23 cellular contexts compared by ENCODE assay signal in genomic region chr3:197615430-197615829, GRCh38. TPM values are rescaled to one million over a fixed set of nuclear protein-coding genes. Genes with fewer than 3 reads are reported as not detected.
DNase-seq lines count a peak whose midpoint lies in the region; ATAC-seq, FAIRE-seq and TF ChIP-seq lines count a peak whose summit lies in the region.
"Had no signal": no experiment of that assay in that cellular context is flagged by ENCODE, and none has a peak within 500 bp of the region (broad histone marks: within the 10 kb centered on the region; RNA-seq: fewer than 3 reads in every experiment).

No MANE protein-coding gene starts in this region.

- no peaks in the 10 kb centered on the region for H4K20me1 ChIP-seq in endothelial cell of umbilical vein (replicated peaks; ENCODE audit: control insufficient read depth, extremely low read depth, insufficient read depth, low read length)

- H3K27me3 Mint-ChIP-seq in CD4-positive, alpha-beta T cell: no peaks in the 10 kb centered on the region
- H3K27me3 Mint-ChIP-seq: CD4-positive, alpha-beta memory T cell; IgD-negative memory B cell had no signal

- 92% methylated on average over 3 of the region's 3 CpGs for WGBS in prostate gland

- CTCF ChIA-PET in CD4-positive, alpha-beta T cell (lab: Charles Lee): interaction anchor here (1.4 kb wide), 1 partner anchor 9 kb away, joined by 3 read pairs; no protein-coding TSS in a partner anchor
- CTCF ChIA-PET in HEK293 (lab: Yijun Ruan, JAX) (interaction anchor here (1.2 to 1.9 kb wide), 2 partner anchors 16 to 18 kb away, joined by 4 to 6 read pairs; no protein-coding TSS in a partner anchor), endothelial cell of umbilical vein (lab: Charles Lee) (interaction anchor here (1.3 to 2.3 kb wide), 2 partner anchors 16 kb away, joined by 8 to 18 read pairs; no protein-coding TSS in a partner anchor)

- TF ChIP-seq POLR2A in endothelial cell of umbilical vein (IDR thresholded peaks at IDR 0.05; ENCODE audit: low read depth, low read length) (no peak), prostate gland (IDR thresholded peaks at IDR 0.05) (no peak)

- H3K4me3 Mint-ChIP-seq in CD4-positive, alpha-beta T cell: no peak overlapping the region
- H3K4me3 Mint-ChIP-seq: CD4-positive, alpha-beta memory T cell; H9; IgD-negative memory B cell had no signal

- no peak overlapping the region for H3K4me3 ChIP-seq in HEK293 (ENCODE audit: low read depth, low read length)
- H3K4me3 ChIP-seq in endothelial cell of umbilical vein (replicated peaks in 1 of 3; ENCODE audit: insufficient read depth in 1 of 3, low read depth in 1 of 3, low read length in 3 of 3): no peak overlapping the region
- H3K4me3 ChIP-seq in prostate gland: no peak overlapping the region
- H3K4me3 ChIP-seq: A549, GM12878 had no signal

- no peak overlapping the region for H2AFZ ChIP-seq in endothelial cell of umbilical vein (ENCODE audit: low read depth, low read length)

- ATAC-seq in CD4-positive, alpha-beta T cell (ENCODE audit: poor library complexity): no peak
- no peak for ATAC-seq in GM18858 (IDR thresholded peaks at IDR 0.05; ENCODE audit: unreplicated experiment)
- ATAC-seq: A549, GM12878, HepG2 had no signal

- intact Hi-C loops in CD4-positive, alpha-beta T cell (cut with DNase I, micrococcal nuclease): no loop called here
- intact Hi-C loops in endothelial cell of umbilical vein (cut with micrococcal nuclease): no loop called here
- intact Hi-C loops in prostate gland (cut with DNase I): no loop called here

- peaks cover 76% of the 10 kb centered on the region for H3K36me3 Mint-ChIP-seq in CD4-positive, alpha-beta T cell (ENCODE audit: low read depth)

- H3K27me3 ChIP-seq in CD4-positive, alpha-beta T cell (ENCODE audit: control insufficient read depth, insufficient read depth, low read length): no peaks in the 10 kb centered on the region
- H3K27me3 ChIP-seq in endothelial cell of umbilical vein (ENCODE audit: control insufficient read depth in 2 of 2, insufficient read depth in 2 of 2, low read length in 2 of 2): no peaks in the 10 kb centered on the region
- H3K27me3 ChIP-seq in prostate gland (replicated peaks; ENCODE audit: insufficient read depth): no peaks in the 10 kb centered on the region

- BruUV-seq in endothelial cell of umbilical vein (replicated peaks; lab: Mats Ljungman, UMichigan): no TSS peak

- POLR2A ChIA-PET in CD4-positive, alpha-beta T cell (lab: Charles Lee): no interaction called here
- POLR2A ChIA-PET in HEK293 (lab: Yijun Ruan, JAX) (no interaction called here), endothelial cell of umbilical vein (lab: Charles Lee) (interaction anchor here (0.7 kb wide), 1 partner anchor 117 kb away, joined by 3 read pairs; no protein-coding TSS in a partner anchor)

- no peak overlapping the region for H3K9ac ChIP-seq in endothelial cell of umbilical vein (replicated peaks; ENCODE audit: extremely low read depth, insufficient read depth, low read length)

- peaks cover 2% of the 10 kb centered on the region for H3K79me2 ChIP-seq in endothelial cell of umbilical vein (ENCODE audit: control insufficient read depth, insufficient read depth, low read length)

- peak overlapping the region; percentile 67 for H3K27ac Mint-ChIP-seq in CD4-positive, alpha-beta T cell
- H3K27ac Mint-ChIP-seq: H9 had no signal

- H3K36me3 ChIP-seq in HEK293 (ENCODE audit: control insufficient read depth in 2 of 2, insufficient read depth in 1 of 2, low read length in 2 of 2): peaks cover 4 to 91% of the 10 kb centered on the region in 2 experiments; a peak in 2 of 3 replicates
- peaks cover 10 to 15% of the 10 kb centered on the region in 2 experiments for H3K36me3 ChIP-seq in endothelial cell of umbilical vein (ENCODE audit: control insufficient read depth in 2 of 2, extremely low read depth in 1 of 2, insufficient read depth in 2 of 2, low read length in 2 of 2)
- H3K36me3 ChIP-seq in prostate gland: peaks cover 0 to 3% of the 10 kb centered on the region in 2 donors

- peaks cover 27% of the 10 kb centered on the region for H3K4me1 Mint-ChIP-seq in CD4-positive, alpha-beta T cell (ENCODE audit: low read depth)
- H3K4me1 Mint-ChIP-seq: H9, IgD-negative memory B cell had no signal

- TF ChIP-seq CTCF in CD4-positive, alpha-beta T cell (IDR thresholded peaks at IDR 0.05): no peak
- no peak for TF ChIP-seq CTCF in HEK293 (tag by site-specific recombination; IDR thresholded peaks at IDR 0.05)
- TF ChIP-seq CTCF in endothelial cell of umbilical vein (IDR thresholded peaks at IDR 0.05; ENCODE audit: extremely low read depth in 1 of 2, insufficient read depth in 1 of 2, low read depth in 1 of 2, low read length in 2 of 2): no peak
- no peak for TF ChIP-seq CTCF in prostate gland (IDR thresholded peaks at IDR 0.05)

- FAIRE-seq in endothelial cell of umbilical vein (lab: Jason Lieb, UNC): peak; percentile 21
- FAIRE-seq: A549, GM12878, HepG2 had no signal

- no peaks in the 10 kb centered on the region for H3K9me1 ChIP-seq in endothelial cell of umbilical vein (replicated peaks; ENCODE audit: control insufficient read depth, extremely low read depth, insufficient read depth, low read length)

- H3K4me1 ChIP-seq in HEK293 (ENCODE audit: control insufficient read depth, insufficient read depth, low read length): no peaks in the 10 kb centered on the region
- H3K4me1 ChIP-seq in endothelial cell of umbilical vein (ENCODE audit: control insufficient read depth, extremely low read depth, insufficient read depth, low read length): no peaks in the 10 kb centered on the region
- no peaks in the 10 kb centered on the region for H3K4me1 ChIP-seq in prostate gland (replicated peaks)
- H3K4me1 ChIP-seq: A549 had no signal

- dilution Hi-C loops in endothelial cell of umbilical vein (cut with MboI; ENCODE audit: extremely low pct_ligation_motif_present, low sequenced_read_pairs): no loop called here

- H3K27ac ChIP-seq in CD4-positive, alpha-beta T cell (ENCODE audit: low read depth, low read length): no peak overlapping the region
- H3K27ac ChIP-seq in HEK293 (ENCODE audit: extremely low read depth, low read depth, low read length) (no peak overlapping the region), endothelial cell of umbilical vein (ENCODE audit: insufficient read depth, low read depth, low read length) (no peak overlapping the region), prostate gland (no peak overlapping the region)
- H3K27ac ChIP-seq: 22Rv1, A549, C4-2B had no signal

- no peak overlapping the region for H3K4me2 ChIP-seq in endothelial cell of umbilical vein (ENCODE audit: insufficient read depth, low read length)
- H3K4me2 ChIP-seq: A549 had no signal

- peaks cover 4% of the 10 kb centered on the region for H3K9me3 ChIP-seq in CD4-positive, alpha-beta T cell (ENCODE audit: control insufficient read depth, low read length)
- H3K9me3 ChIP-seq in HEK293 (ENCODE audit: control insufficient read depth, insufficient read depth, low read depth, low read length) (no peaks in the 10 kb centered on the region), endothelial cell of umbilical vein (replicated peaks; ENCODE audit: control insufficient read depth, insufficient read depth, low read length) (no peaks in the 10 kb centered on the region), prostate gland (no peaks in the 10 kb centered on the region)
- H3K9me3 ChIP-seq: A549 had no signal

- H3K9me3 Mint-ChIP-seq in CD4-positive, alpha-beta T cell: peaks cover 2% of the 10 kb centered on the region

- DNase-seq in CD4-positive, alpha-beta T cell: no peak
- DNase-seq in amniotic epithelial cell (ENCODE audit: low read depth): peak; percentile 9
- no peak for DNase-seq in endothelial cell of umbilical vein (ENCODE audit: low read depth, low spot score)
- no peak for DNase-seq in dedifferentiated amniotic fluid mesenchymal stem cell (ENCODE audit: extremely low spot score)
- DNase-seq in prostate gland (ENCODE audit: low spot score): no peak
- no peak for DNase-seq in NCI-H2081 (lab: John Stamatoyannopoulos, UW)
- DNase-seq: AML-193; CD4-positive, alpha-beta memory T cell; DMS 273 treated with DMSO at 0.1 percent for 48 hours; DMS53; DND-41; EL; GOT3; H9 had no signal

TF ChIP-seq in HEK293, 187 proteins besides CTCF, POLR2A, EP300 and RAD21:
- no peak for TF ChIP-seq ZNF639 (tag by site-specific recombination; IDR thresholded peaks at IDR 0.05)
- peak; percentile 89 for TF ChIP-seq SETDB1 (IDR thresholded peaks at IDR 0.05; ENCODE audit: insufficient read length, low read length)

TF ChIP-seq in endothelial cell of umbilical vein, 7 proteins besides CTCF, POLR2A, EP300 and RAD21:
- TF ChIP-seq EZH2 (IDR thresholded peaks at IDR 0.05; ENCODE audit: borderline replicate concordance, low read depth, low read length, severe bottlenecking): no peak
- no peak for TF ChIP-seq POLR2AphosphoS5 (IDR thresholded peaks at IDR 0.05; ENCODE audit: insufficient read depth, low read depth, low read length)
- no peak for TF ChIP-seq FOS (IDR thresholded peaks at IDR 0.05; ENCODE audit: borderline replicate concordance, insufficient read depth, low read length)
- no peak for TF ChIP-seq GATA2 (IDR thresholded peaks at IDR 0.05; ENCODE audit: insufficient read depth, insufficient read length, low read depth, low read length)
- no peak for TF ChIP-seq MYC (IDR thresholded peaks at IDR 0.05; ENCODE audit: low read depth, low read length)
- TF ChIP-seq, protein P1, sequence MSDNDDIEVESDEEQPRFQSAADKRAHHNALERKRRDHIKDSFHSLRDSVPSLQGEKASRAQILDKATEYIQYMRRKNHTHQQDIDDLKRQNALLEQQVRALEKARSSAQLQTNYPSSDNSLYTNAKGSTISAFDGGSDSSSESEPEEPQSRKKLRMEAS (IDR thresholded peaks at IDR 0.05; ENCODE audit: insufficient read depth, insufficient read length): no peak
- TF ChIP-seq JUN (IDR thresholded peaks at IDR 0.05; ENCODE audit: borderline replicate concordance, insufficient read depth, insufficient read length, low read depth): no peak

RNA-seq across cellular contexts. Expression of gene BDH1, which starts 59.7 kb away (rescaled TPM):
- 10 to 100 TPM; 17.7 to 22.2 TPM for total RNA-seq in CD4-positive, alpha-beta T cell
- total RNA-seq in endothelial cell of umbilical vein (7.3 and 12.2 TPM in 2 replicates), prostate gland (10 to 100 TPM; 41.1 to 84.3 TPM)
- polyA plus RNA-seq in endothelial cell of umbilical vein: 5.3 and 6.9 TPM in 2 replicates
- polyA plus RNA-seq in endothelial cell of umbilical vein (2011; cell fraction: cytosol; rRNA removed): 7.0 and 9.6 TPM in 2 replicates
- polyA plus RNA-seq in endothelial cell of umbilical vein (2011; cell fraction: nucleus; rRNA removed): 16.6 and 17.7 TPM in 2 replicates
- 2.2 and 2.8 TPM in 2 replicates for polyA plus RNA-seq in endothelial cell of umbilical vein (2012)
- polyA minus RNA-seq in endothelial cell of umbilical vein: 7.9 and 14.0 TPM in 2 replicates
- 1.8 TPM for polyA minus RNA-seq in endothelial cell of umbilical vein (2011; cell fraction: cytosol; rRNA and poly(A)+ RNA removed)
- 4.1 and 5.2 TPM in 2 replicates for polyA minus RNA-seq in endothelial cell of umbilical vein (2011; cell fraction: nucleus; rRNA and poly(A)+ RNA removed)
- total RNA-seq: G401 had no signal
